8 cellular contexts compared by ENCODE assay signal in the genomic region with DNA sequence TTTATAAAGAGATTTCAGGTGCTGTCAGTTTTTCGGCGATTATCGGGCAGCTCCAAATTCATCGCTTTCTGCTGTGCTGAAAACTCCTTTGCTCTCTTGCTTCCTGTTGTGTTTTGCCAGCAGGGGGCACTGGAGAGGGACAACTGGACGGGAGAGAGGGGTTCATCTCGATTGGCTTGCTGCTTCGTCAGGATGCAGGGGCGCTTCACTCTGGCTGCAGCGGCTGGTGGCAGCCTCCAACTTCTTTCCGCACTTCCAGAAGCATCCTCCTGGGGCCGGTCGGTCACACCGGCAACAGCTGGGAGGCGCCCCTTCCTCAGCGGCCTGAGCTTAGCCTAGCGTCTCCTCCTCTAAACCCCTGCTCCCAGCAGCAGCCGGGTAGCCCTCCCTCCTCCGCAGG. TPM values are rescaled to one million over a fixed set of nuclear protein-coding genes. Genes with fewer than 3 reads are reported as not detected.
DNase-seq lines count a peak whose midpoint lies in the region; ATAC-seq and TF ChIP-seq lines count a peak whose summit lies in the region.

No MANE protein-coding gene starts in this region.

- no peaks in the 10 kb centered on the region for H3K9me2 ChIP-seq in MM.1S (replicated peaks; ENCODE audit: insufficient read depth, low read length)

- ATAC-seq in activated T-cell treated with anti-CD3 and anti-CD28 coated beads, Interleukin-2, amount 50 U/mL, for 4 hours = peak; percentile 66 to 77
- ATAC-seq in omental fat pad (ENCODE audit: low FRiP score) = no peak
- ATAC-seq in HG02763 (IDR thresholded peaks at IDR 0.05; ENCODE audit: unreplicated experiment) = no peak

- peak overlapping the region; percentile 71 for H3K4me3 Mint-ChIP-seq in activated T-cell treated with anti-CD3 and anti-CD28 coated beads, Interleukin-2, amount 50 U/mL, for 4 hours

- H3K79me2 ChIP-seq in MM.1S (ENCODE audit: low read length) = no peaks in the 10 kb centered on the region

- H3K4me3 ChIP-seq in MM.1S (ENCODE audit: low read length) = no peak overlapping the region
- peak overlapping the region; percentile 35 to 41 for H3K4me3 ChIP-seq in stomach smooth muscle (ENCODE audit: low read length in 2 of 2)

- no peaks in the 10 kb centered on the region for H3K27me3 ChIP-seq in MM.1S (replicated peaks; ENCODE audit: insufficient read depth, low read length)
- peaks cover 0 to 2% of the 10 kb centered on the region in 2 donors for H3K27me3 ChIP-seq in stomach smooth muscle (ENCODE audit: control insufficient read depth in 1 of 2, insufficient read depth in 2 of 2, low read length in 2 of 2)

- H3K4me2 ChIP-seq in MM.1S (ENCODE audit: low read depth, low read length) = no peak overlapping the region

- TF ChIP-seq CTCF in MM.1S (IDR thresholded peaks at IDR 0.05; ENCODE audit: low read length) (peak; percentile 31), omental fat pad (IDR thresholded peaks at IDR 0.05) (no peak)

- H3K27ac ChIP-seq in MM.1S (ENCODE audit: low read length) (no peak overlapping the region), stomach smooth muscle (ENCODE audit: low read length) (no peak overlapping the region)

- no peak overlapping the region for H3K9ac ChIP-seq in MM.1S (ENCODE audit: low read length)
- no peak overlapping the region for H3K9ac ChIP-seq in stomach smooth muscle (ENCODE audit: low read length in 2 of 2)

- peaks cover 18% of the 10 kb centered on the region for H3K4me1 Mint-ChIP-seq in activated T-cell treated with anti-CD3 and anti-CD28 coated beads, Interleukin-2, amount 50 U/mL, for 4 hours (ENCODE audit: low read depth)

- H3K36me3 ChIP-seq in MM.1S (replicated peaks; ENCODE audit: insufficient read depth, low read length) (no peaks in the 10 kb centered on the region), stomach smooth muscle (ENCODE audit: control insufficient read depth in 2 of 2, insufficient read depth in 2 of 2, low read length in 2 of 2) (no peaks in the 10 kb centered on the region)

- H3F3A ChIP-seq in MM.1S (ENCODE audit: insufficient read depth, low read length) = no peaks in the 10 kb centered on the region

- DNase-seq in EH (ENCODE audit: low read depth) = peak; percentile 7
- no peak for DNase-seq in MM.1S
- DNase-seq in activated T-cell treated with anti-CD3 and anti-CD28 coated beads, Interleukin-2, amount 50 U/mL, for 4 hours = peak; percentile 72
- DNase-seq in fibroblast of the conjunctiva (ENCODE audit: low read depth) = peak; percentile 21
- peak; percentile 65 for DNase-seq in omental fat pad (ENCODE audit: low spot score)
- no peak for DNase-seq in DMS114 treated with DMSO at 0.1 percent for 48 hours (lab: John Stamatoyannopoulos, UW; ENCODE audit: unreplicated experiment)

- no peak overlapping the region for H2AFZ ChIP-seq in MM.1S (ENCODE audit: low read length)

- no peaks in the 10 kb centered on the region for H3K9me3 Mint-ChIP-seq in activated T-cell treated with anti-CD3 and anti-CD28 coated beads, Interleukin-2, amount 50 U/mL, for 4 hours

- H4K20me1 ChIP-seq in MM.1S (ENCODE audit: insufficient read depth, low read length) = no peaks in the 10 kb centered on the region

- H3K27me3 Mint-ChIP-seq in activated T-cell treated with anti-CD3 and anti-CD28 coated beads, Interleukin-2, amount 50 U/mL, for 4 hours (ENCODE audit: low read depth) = no peaks in the 10 kb centered on the region

- H3K4me1 ChIP-seq in MM.1S (ENCODE audit: low read length) (peaks cover 14% of the 10 kb centered on the region), stomach smooth muscle (ENCODE audit: control insufficient read depth, insufficient read depth, low read length) (no peaks in the 10 kb centered on the region)

- H3K9me3 ChIP-seq in MM.1S (replicated peaks; ENCODE audit: insufficient read depth, low read length) = no peaks in the 10 kb centered on the region
- peaks cover 0 to 2% of the 10 kb centered on the region in 2 donors for H3K9me3 ChIP-seq in stomach smooth muscle (ENCODE audit: control insufficient read depth in 2 of 2, low read length in 2 of 2)

- no peaks in the 10 kb centered on the region for H3K36me3 Mint-ChIP-seq in activated T-cell treated with anti-CD3 and anti-CD28 coated beads, Interleukin-2, amount 50 U/mL, for 4 hours (ENCODE audit: insufficient read depth)

RNA-seq across cellular contexts. Expression of a gene that starts 29.5 kb away (rescaled TPM):
- total RNA-seq in activated T-cell treated with anti-CD3 and anti-CD28 coated beads, Interleukin-2, amount 50 U/mL, for 4 hours = 10 to 100 TPM; 37.5 to 41.2 (median 38.3) TPM
- 10 to 100 TPM; 17.0 to 36.0 (median 31.2) TPM for total RNA-seq in omental fat pad

Comparison
In these comparisons a context has a peak if more than half of its experiments do, and no peak if none do; other contexts are left out.
1. DNase-seq: peak in EH (single experiment), activated T-cell treated with anti-CD3 and anti-CD28 coated beads, Interleukin-2, amount 50 U/mL, for 4 hours (single experiment), fibroblast of the conjunctiva (single experiment) and omental fat pad (single experiment); none in MM.1S (single experiment) and DMS114 treated with DMSO at 0.1 percent for 48 hours (single experiment).
2. ATAC-seq: peak in activated T-cell treated with anti-CD3 and anti-CD28 coated beads, Interleukin-2, amount 50 U/mL, for 4 hours (2 of 2); none in omental fat pad (single experiment) and HG02763 (single experiment).